1 cellular context compared by ENCODE assay signal in genomic region chr6:53043626-53044025, GRCh38.
TF ChIP-seq lines count a peak whose summit lies in the region.

No MANE protein-coding gene starts in this region.

TF ChIP-seq in WTC11, 78 proteins besides CTCF, POLR2A, EP300 and RAD21 (continued from another document):
- TF ChIP-seq AR (CRISPR knock-in tag; IDR thresholded peaks at IDR 0.05) = no peak
